ENCODE assay signal across 1 cellular context in genomic region chr13:103436057-103436654, GRCh38.
TF ChIP-seq lines count a peak whose summit lies in the region.

No MANE protein-coding gene starts in this region.

TF ChIP-seq in GM23338, 12 proteins besides CTCF, POLR2A, EP300 and RAD21 (continued from another document):
- TF ChIP-seq ZNF462 (CRISPR knock-in tag; IDR thresholded peaks at IDR 0.05) (no peak), STAT1 (IDR thresholded peaks at IDR 0.05; ENCODE audit: unreplicated experiment) (no peak), JUNB (IDR thresholded peaks at IDR 0.05; ENCODE audit: unreplicated experiment) (no peak), EZH2phosphoT487 (IDR thresholded peaks at IDR 0.05; ENCODE audit: unreplicated experiment) (no peak), CREB1 (CRISPR knock-in tag; IDR thresholded peaks at IDR 0.05; ENCODE audit: low read depth) (no peak), POLR2AphosphoS5 (IDR thresholded peaks at IDR 0.05; ENCODE audit: low read depth) (no peak), ZNF331 (CRISPR knock-in tag; IDR thresholded peaks at IDR 0.05; ENCODE audit: low read depth) (no peak), EZH2 (IDR thresholded peaks at IDR 0.05; ENCODE audit: low read depth, unreplicated experiment) (no peak)
